In the genomic region with DNA sequence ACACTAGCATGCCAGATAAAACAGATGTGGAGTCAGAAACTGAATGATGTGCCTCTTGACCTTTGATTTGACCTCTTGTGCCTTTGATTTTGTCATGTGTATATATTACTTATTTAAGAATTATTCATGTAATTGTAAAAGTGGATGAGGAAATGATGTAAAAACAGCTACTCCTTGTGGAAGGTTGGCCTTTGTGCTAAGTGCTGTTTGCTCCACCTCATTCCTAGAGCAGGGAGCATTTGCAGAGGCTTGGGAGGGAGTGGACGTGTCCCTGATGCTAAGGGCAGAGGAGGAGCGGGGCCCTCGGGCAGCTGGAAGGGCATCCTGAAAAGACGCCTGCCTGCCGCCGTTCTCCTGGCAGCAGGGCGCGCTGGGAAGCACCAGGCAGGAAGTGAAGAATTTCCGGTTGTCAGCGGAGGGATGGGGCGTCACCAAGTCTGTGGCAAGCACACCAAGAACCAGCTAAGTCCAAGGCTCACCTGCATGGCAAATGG, we compare ENCODE assay signal across 8 cellular contexts.
DNase-seq lines count a peak whose midpoint lies in the region; ATAC-seq and TF ChIP-seq lines count a peak whose summit lies in the region.

No MANE protein-coding gene starts in this region.

- H3K4me3 Mint-ChIP-seq in T-helper 17 cell = peak overlapping the region; percentile 86

- H3K27me3 ChIP-seq in spleen (replicated peaks in 1 of 7) = peaks cover 0 to 9% (median 0%) of the 10 kb centered on the region in 7 donors

- peak in 2 of 11 experiments; percentile 12 to 25 for TF ChIP-seq CTCF in spleen (IDR thresholded peaks at IDR 0.05 in 8 of 11, conservative IDR thresholded peaks at IDR 0.05 in 3 of 11)

- peaks cover 2% of the 10 kb centered on the region for H3K36me3 Mint-ChIP-seq in T-helper 17 cell (ENCODE audit: low read depth)

- H3K36me3 ChIP-seq in spleen = no peaks in the 10 kb centered on the region

- H3K27ac Mint-ChIP-seq in T-helper 17 cell = peak overlapping the region; percentile 93

- CTCF ChIA-PET in HEK293T (lab: Yijun Ruan, JAX) = no interaction called here

- H3K4me1 Mint-ChIP-seq in T-helper 17 cell = peaks cover 19% of the 10 kb centered on the region

- intact Hi-C loops in spleen (cut with DNase I; ENCODE audit: low total_unique reads) = no loop called here

- H3K27me3 Mint-ChIP-seq in T-helper 17 cell = peaks cover 2% of the 10 kb centered on the region

- peaks cover 0 to 20% (median 14%) of the 10 kb centered on the region in 6 donors for H3K4me1 ChIP-seq in spleen

- no peak for TF ChIP-seq POLR2A in spleen (IDR thresholded peaks at IDR 0.05)

- POLR2A ChIA-PET in HEK293T (lab: Yijun Ruan, JAX) = no interaction called here

- no peaks in the 10 kb centered on the region for H3K9me3 ChIP-seq in T-helper 17 cell (ENCODE audit: control insufficient read depth, low read length, poor library complexity, severe bottlenecking)
- no peaks in the 10 kb centered on the region for H3K9me3 ChIP-seq in spleen

- WGBS in spleen, 5 donors = 12 to 30% (median 22%) methylated on average over 9 to 11 of the region's 11 CpGs

- H3K27ac ChIP-seq in spleen = peak overlapping the region in 7 of 8 donors; percentile 23 to 74 (median 59)

- peak overlapping the region in 2 of 8 donors; percentile 7 to 25 for H3K4me3 ChIP-seq in spleen

- peak; percentile 68 for ATAC-seq in GM18502 (IDR thresholded peaks at IDR 0.05; ENCODE audit: poor library complexity, unreplicated experiment)
- peak; percentile 72 for ATAC-seq in T-helper 17 cell
- ATAC-seq in esophagus mucosa = peak; percentile 61
- ATAC-seq in HG03457 (IDR thresholded peaks at IDR 0.05; ENCODE audit: unreplicated experiment) = no peak

- peak in 2 of 3 donors; percentile 11 to 23 for DNase-seq in T-helper 17 cell
- no peak for DNase-seq in spleen
- no peak for DNase-seq in COLO829 (ENCODE audit: low spot score)
- no peak for DNase-seq in HEK293T (ENCODE audit: extremely low spot score)
- DNase-seq in A172 (ENCODE audit: low spot score) = no peak

TF ChIP-seq in HEK293T, 16 proteins besides CTCF, POLR2A, EP300 and RAD21:
- no peak for TF ChIP-seq CTBP1 (IDR thresholded peaks at IDR 0.05; ENCODE audit: borderline replicate concordance)
- TF ChIP-seq, protein P1, sequence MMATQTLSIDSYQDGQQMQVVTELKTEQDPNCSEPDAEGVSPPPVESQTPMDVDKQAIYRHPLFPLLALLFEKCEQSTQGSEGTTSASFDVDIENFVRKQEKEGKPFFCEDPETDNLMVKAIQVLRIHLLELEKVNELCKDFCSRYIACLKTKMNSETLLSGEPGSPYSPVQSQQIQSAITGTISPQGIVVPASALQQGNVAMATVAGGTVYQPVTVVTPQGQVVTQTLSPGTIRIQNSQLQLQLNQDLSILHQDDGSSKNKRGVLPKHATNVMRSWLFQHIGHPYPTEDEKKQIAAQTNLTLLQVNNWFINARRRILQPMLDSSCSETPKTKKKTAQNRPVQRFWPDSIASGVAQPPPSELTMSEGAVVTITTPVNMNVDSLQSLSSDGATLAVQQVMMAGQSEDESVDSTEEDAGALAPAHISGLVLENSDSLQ (IDR thresholded peaks at IDR 0.05) = no peak
- TF ChIP-seq ARNT (IDR thresholded peaks at IDR 0.05) = no peak

Comparison
In these comparisons a context has a peak if more than half of its experiments do, and no peak if none do; other contexts are left out.
1. DNase-seq: peak in T-helper 17 cell (2 of 3); none in spleen (single experiment), COLO829 (single experiment), HEK293T (single experiment) and A172 (single experiment).